ENCODE assay signal across 16 cellular contexts in the genomic region with DNA sequence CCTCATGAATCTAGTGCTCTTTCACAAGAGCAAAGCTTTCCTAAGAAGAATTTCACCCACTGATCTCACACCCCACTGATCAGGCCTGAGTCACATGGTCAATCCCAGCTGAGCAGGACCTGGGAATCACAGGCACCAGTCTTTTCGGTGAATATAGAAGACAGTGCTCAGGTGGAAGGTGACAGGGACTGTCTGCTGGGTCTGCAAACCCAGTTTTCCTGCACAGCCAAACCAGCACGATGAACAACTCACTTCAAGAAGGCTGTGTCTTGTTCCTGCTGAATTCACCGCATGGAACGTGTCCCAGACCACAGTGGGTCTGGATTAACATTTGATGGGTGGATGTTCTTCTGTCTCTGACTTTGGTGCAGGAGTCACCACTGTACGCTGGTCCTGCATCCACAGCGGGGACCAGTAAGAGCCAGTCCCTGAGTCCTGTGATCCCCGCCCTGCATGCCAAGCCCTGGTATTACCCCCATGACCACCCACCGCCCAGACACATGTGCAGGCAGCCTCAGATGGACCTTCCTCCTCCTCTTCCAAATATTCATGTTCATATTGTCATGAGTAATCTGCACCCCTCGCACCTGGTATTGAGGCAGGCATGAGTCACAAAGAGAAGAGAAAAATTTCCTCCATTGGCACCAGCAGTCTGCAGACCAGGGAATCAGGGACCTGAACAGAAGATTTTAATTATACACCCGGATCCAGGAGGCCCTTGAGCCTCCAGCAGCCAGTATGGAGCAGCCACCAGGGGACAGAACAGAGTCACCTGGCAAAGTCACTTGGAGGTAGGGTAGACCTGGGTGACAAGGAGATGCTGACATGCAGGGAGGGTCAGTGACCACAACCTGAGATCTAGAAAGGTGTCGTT. TPM values are rescaled to one million over a fixed set of nuclear protein-coding genes. Genes with fewer than 3 reads are reported as not detected.
DNase-seq lines count a peak whose midpoint lies in the region; TF ChIP-seq lines count a peak whose summit lies in the region.
"Had no signal": no experiment of that assay in that cellular context is flagged by ENCODE, and none has a peak within 500 bp of the region (broad histone marks: within the 10 kb centered on the region; RNA-seq: fewer than 3 reads in every experiment).

No MANE protein-coding gene starts in this region.

- no peak overlapping the region for H3K4me2 ChIP-seq in SK-N-SH

- H3K4me3 ChIP-seq in LNCaP clone FGC (ENCODE audit: low read depth, low read length): no peak overlapping the region
- no peak overlapping the region for H3K4me3 ChIP-seq in epithelial cell of proximal tubule (ENCODE audit: low read depth, low read length)
- H3K4me3 ChIP-seq in SK-N-SH (ENCODE audit: low read depth in 2 of 2, low read length in 1 of 2): no peak overlapping the region
- H3K4me3 ChIP-seq: lung, thoracic aorta had no signal

- TF ChIP-seq EP300 in SK-N-SH (IDR thresholded peaks at IDR 0.05; ENCODE audit: borderline replicate concordance in 1 of 2, low read depth in 1 of 2, low read length in 1 of 2): no peak

- no peaks in the 10 kb centered on the region for H3K9me2 ChIP-seq in SK-N-SH

- CTCF ChIA-PET in GM10248 (lab: Yijun Ruan, JAX): interaction anchor here (1.1 to 11.1 kb wide), 11 partner anchors 12 to 126 kb away, joined by 3 to 211 read pairs (median 7); no protein-coding TSS in a partner anchor
- CTCF ChIA-PET in SK-N-SH (lab: Yijun Ruan, JAX): interaction anchor here (0.9 to 10.5 kb wide), 21 partner anchors 8 to 457 kb away, joined by 3 to 344 read pairs (median 10); no protein-coding TSS in a partner anchor

- TF ChIP-seq RAD21 in SK-N-SH (IDR thresholded peaks at IDR 0.05; ENCODE audit: low read length): no peak

- H3K27me3 ChIP-seq in SK-N-SH (ENCODE audit: insufficient read depth): no peaks in the 10 kb centered on the region

- peaks cover 0 to 33% of the 10 kb centered on the region in 2 experiments; a peak in 2 of 4 replicates for H3K4me1 ChIP-seq in SK-N-SH (ENCODE audit: control insufficient read depth in 1 of 2, insufficient read depth in 2 of 2, low read depth in 1 of 2, low read length in 1 of 2)

- no peaks in the 10 kb centered on the region for H3K36me3 ChIP-seq in SK-N-SH (replicated peaks in 1 of 2; ENCODE audit: control insufficient read depth in 1 of 2, insufficient read depth in 2 of 2, low read length in 1 of 2)
- H3K36me3 ChIP-seq: thoracic aorta had no signal

- H2AFZ ChIP-seq in SK-N-SH (ENCODE audit: low read depth): no peak overlapping the region

- H3K9ac ChIP-seq in SK-N-SH: no peak overlapping the region

- POLR2A ChIA-PET in GM10248 (lab: Yijun Ruan, JAX): no interaction called here
- POLR2A ChIA-PET in SK-N-SH (lab: Yijun Ruan, JAX): no interaction called here

- no peaks in the 10 kb centered on the region for H3K9me3 ChIP-seq in SK-N-SH
- H3K9me3 ChIP-seq: thoracic aorta had no signal

- WGBS in SK-N-SH (ENCODE audit: low lambda C conversion rate): 47% methylated on average over 9 of the region's 11 CpGs

- H4K20me1 ChIP-seq in SK-N-SH (ENCODE audit: insufficient read depth): no peaks in the 10 kb centered on the region

- no peaks in the 10 kb centered on the region for H3F3A ChIP-seq in SK-N-SH (replicated peaks; ENCODE audit: insufficient read depth)

- DNase-seq in GM10248 (ENCODE audit: extremely low spot score): no peak
- DNase-seq in LNCaP clone FGC (ENCODE audit: low read depth): no peak
- DNase-seq in epithelial cell of proximal tubule (ENCODE audit: low read depth): no peak
- no peak for DNase-seq in cerebellar nuclear complex (lab: John Stamatoyannopoulos, UW)
- no peak for DNase-seq in NCI-H510A treated with DMSO at 0.1 percent for 48 hours (lab: John Stamatoyannopoulos, UW)
- no peak for DNase-seq in SK-N-SH
- DNase-seq in iPS-NIHi7 (ENCODE audit: extremely low spot score): no peak
- DNase-seq: activated naive CD8-positive, alpha-beta T cell treated with anti-CD3 and anti-CD28 coated beads, Interleukin-2, amount 10 ng/mL, durations not matched to agents 7 days and 5 days; DMS 273 treated with DMSO at 0.1 percent for 48 hours; effector CD8-positive, alpha-beta T cell; natural killer cell; retina; stimulated activated CD4-positive, alpha-beta T cell treated with anti-CD3 and anti-CD28 coated beads, Interleukin-1b, Interleukin-23, amount 100 ng/mL, for 48 hours had no signal

- H3K79me2 ChIP-seq in SK-N-SH (ENCODE audit: insufficient read depth): no peaks in the 10 kb centered on the region

- TF ChIP-seq CTCF in 22Rv1 (IDR thresholded peaks at IDR 0.05): peak; percentile 34
- peak; percentile 31 for TF ChIP-seq CTCF in GM10248 (IDR thresholded peaks at IDR 0.05; ENCODE audit: control extremely low read depth, extremely low read depth, low read depth, missing control alignments)
- TF ChIP-seq CTCF in LNCaP clone FGC (IDR thresholded peaks at IDR 0.05; ENCODE audit: control insufficient read depth, extremely low read depth, insufficient read depth): 0 out of 2 replicates have a peak, but pooled peaks have one; percentile 15
- peak; percentile 16 for TF ChIP-seq CTCF in epithelial cell of proximal tubule (conservative IDR thresholded peaks at IDR 0.05; ENCODE audit: low read depth, low read length)
- TF ChIP-seq CTCF in SK-N-SH (IDR thresholded peaks at IDR 0.05): no peak

- no peak overlapping the region for H3K27ac ChIP-seq in 22Rv1
- H3K27ac ChIP-seq in SK-N-SH (ENCODE audit: low read depth in 2 of 2, low read length in 1 of 2): no peak overlapping the region
- H3K27ac ChIP-seq: thoracic aorta had no signal

TF ChIP-seq in SK-N-SH, 30 proteins besides CTCF, POLR2A, EP300 and RAD21:
- no peak for TF ChIP-seq JUND (IDR thresholded peaks at IDR 0.05)
- TF ChIP-seq GATA2 (CRISPR knock-in tag; IDR thresholded peaks at IDR 0.05): no peak
- TF ChIP-seq, protein P1, sequence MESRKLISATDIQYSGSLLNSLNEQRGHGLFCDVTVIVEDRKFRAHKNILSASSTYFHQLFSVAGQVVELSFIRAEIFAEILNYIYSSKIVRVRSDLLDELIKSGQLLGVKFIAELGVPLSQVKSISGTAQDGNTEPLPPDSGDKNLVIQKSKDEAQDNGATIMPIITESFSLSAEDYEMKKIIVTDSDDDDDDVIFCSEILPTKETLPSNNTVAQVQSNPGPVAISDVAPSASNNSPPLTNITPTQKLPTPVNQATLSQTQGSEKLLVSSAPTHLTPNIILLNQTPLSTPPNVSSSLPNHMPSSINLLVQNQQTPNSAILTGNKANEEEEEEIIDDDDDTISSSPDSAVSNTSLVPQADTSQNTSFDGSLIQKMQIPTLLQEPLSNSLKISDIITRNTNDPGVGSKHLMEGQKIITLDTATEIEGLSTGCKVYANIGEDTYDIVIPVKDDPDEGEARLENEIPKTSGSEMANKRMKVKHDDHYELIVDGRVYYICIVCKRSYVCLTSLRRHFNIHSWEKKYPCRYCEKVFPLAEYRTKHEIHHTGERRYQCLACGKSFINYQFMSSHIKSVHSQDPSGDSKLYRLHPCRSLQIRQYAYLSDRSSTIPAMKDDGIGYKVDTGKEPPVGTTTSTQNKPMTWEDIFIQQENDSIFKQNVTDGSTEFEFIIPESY (IDR thresholded peaks at IDR 0.05; ENCODE audit: borderline replicate concordance, low read depth): no peak
- TF ChIP-seq NRF1 (IDR thresholded peaks at IDR 0.05; ENCODE audit: low read depth, low read length): no peak
- no peak for TF ChIP-seq TCF12 (IDR thresholded peaks at IDR 0.05)
- no peak for TF ChIP-seq MEF2A (IDR thresholded peaks at IDR 0.05; ENCODE audit: borderline replicate concordance, low read depth)
- no peak for TF ChIP-seq MXI1 (IDR thresholded peaks at IDR 0.05; ENCODE audit: low read depth, low read length)
- TF ChIP-seq, protein P2, sequence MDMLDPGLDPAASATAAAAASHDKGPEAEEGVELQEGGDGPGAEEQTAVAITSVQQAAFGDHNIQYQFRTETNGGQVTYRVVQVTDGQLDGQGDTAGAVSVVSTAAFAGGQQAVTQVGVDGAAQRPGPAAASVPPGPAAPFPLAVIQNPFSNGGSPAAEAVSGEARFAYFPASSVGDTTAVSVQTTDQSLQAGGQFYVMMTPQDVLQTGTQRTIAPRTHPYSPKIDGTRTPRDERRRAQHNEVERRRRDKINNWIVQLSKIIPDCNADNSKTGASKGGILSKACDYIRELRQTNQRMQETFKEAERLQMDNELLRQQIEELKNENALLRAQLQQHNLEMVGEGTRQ (IDR thresholded peaks at IDR 0.05; ENCODE audit: borderline replicate concordance, low read depth, low read length): no peak
- no peak for TF ChIP-seq FOSL2 (IDR thresholded peaks at IDR 0.05; ENCODE audit: borderline replicate concordance, low read depth)
- TF ChIP-seq RXRA (IDR thresholded peaks at IDR 0.05; ENCODE audit: borderline replicate concordance, low read depth): no peak
- TF ChIP-seq POLR2AphosphoS5 (IDR thresholded peaks at IDR 0.05; ENCODE audit: low read depth, low read length): no peak
- no peak for TF ChIP-seq FOXJ3 (CRISPR knock-in tag; IDR thresholded peaks at IDR 0.05)
- no peak for TF ChIP-seq NFIC (IDR thresholded peaks at IDR 0.05; ENCODE audit: borderline replicate concordance)
- TF ChIP-seq SIN3A (IDR thresholded peaks at IDR 0.05; ENCODE audit: borderline replicate concordance, low read depth, low read length): no peak
- no peak for TF ChIP-seq ELF1 (IDR thresholded peaks at IDR 0.05)
- TF ChIP-seq YY1 (IDR thresholded peaks at IDR 0.05; ENCODE audit: low read depth): no peak
- TF ChIP-seq RFX5 (IDR thresholded peaks at IDR 0.05; ENCODE audit: low read length): no peak
- TF ChIP-seq EZH2phosphoT487 (IDR thresholded peaks at IDR 0.05; ENCODE audit: borderline replicate concordance, low read depth): no peak
- no peak for TF ChIP-seq FOXM1 (IDR thresholded peaks at IDR 0.05; ENCODE audit: low read depth)

RNA-seq across cellular contexts. Expression of gene IGLL5, which starts 8.6 kb away (rescaled TPM):
- total RNA-seq in epithelial cell of proximal tubule: not detected in 2 replicates
- not detected in 2 replicates for polyA plus RNA-seq in SK-N-SH (2012; rRNA removed)
- not detected in 2 replicates for polyA plus RNA-seq in SK-N-SH (2012; cell fraction: cytosol; rRNA removed)
- not detected in 2 replicates for polyA plus RNA-seq in SK-N-SH (2012; cell fraction: nucleus; rRNA removed)
- total RNA-seq: activated naive CD8-positive, alpha-beta T cell treated with anti-CD3 and anti-CD28 coated beads, Interleukin-2, amount 10 ng/mL, durations not matched to agents 7 days and 5 days had no signal
